Comparison of ENCODE assay signal across 8 cellular contexts in the genomic region with DNA sequence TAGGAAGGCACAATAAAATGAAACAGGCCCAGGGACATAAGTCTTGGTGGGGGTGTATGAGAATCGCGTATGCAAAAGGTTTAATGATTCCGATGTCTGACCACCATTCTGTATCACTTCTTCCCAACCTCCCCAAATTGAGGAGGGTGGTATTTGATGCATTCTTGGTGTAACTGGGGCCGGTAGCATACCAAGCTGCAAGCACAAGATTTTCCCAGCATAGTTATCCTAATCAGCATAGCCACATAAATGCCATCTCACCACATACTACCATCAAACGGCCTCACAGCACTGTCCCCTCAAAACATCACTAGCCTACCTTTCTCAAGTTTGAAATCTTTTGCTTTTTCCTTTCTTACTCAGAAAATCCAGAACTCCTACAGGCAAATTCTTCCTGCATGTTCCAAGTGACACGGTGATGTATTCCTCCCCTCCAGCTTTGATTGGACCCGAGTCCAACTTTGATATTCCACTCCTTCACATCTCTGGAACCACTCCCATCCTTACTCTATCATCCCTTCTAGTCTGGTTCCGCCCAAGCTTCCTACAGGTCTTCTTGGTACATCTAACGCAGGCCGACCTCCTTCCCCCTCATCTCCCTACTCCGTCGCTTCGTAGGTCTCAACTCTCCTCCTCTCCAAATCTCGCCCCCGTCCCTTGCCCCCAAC. TPM values are rescaled to one million over a fixed set of nuclear protein-coding genes. Genes with fewer than 3 reads are reported as not detected.
DNase-seq lines count a peak whose midpoint lies in the region; ATAC-seq and TF ChIP-seq lines count a peak whose summit lies in the region.

No MANE protein-coding gene starts in this region.

- 9 to 10% methylated on average over 15 of the region's 15 CpGs for WGBS in lower leg skin, 2 donors
- 8 to 12% methylated on average over 5 to 15 of the region's 15 CpGs for WGBS in transverse colon (ENCODE audit: low coverage in 1 of 2), 2 donors

- intact Hi-C loops in lower leg skin (cut with DNase I; ENCODE audit: low total_unique reads) (no loop called here), transverse colon (cut with DNase I; ENCODE audit: low total_unique reads) (no loop called here)

- H3K4me3 ChIP-seq in GM06990 (replicated peaks; ENCODE audit: low read depth, low read length) (peak overlapping the region; percentile 91), lower leg skin (ENCODE audit: low read depth, poor library complexity, severe bottlenecking) (peak overlapping the region; percentile 66), transverse colon (peak overlapping the region; percentile 72 to 95 (median 92))

- TF ChIP-seq POLR2A in lower leg skin (IDR thresholded peaks at IDR 0.05) = no peak
- TF ChIP-seq POLR2A in transverse colon (IDR thresholded peaks at IDR 0.05) = no peak

- no peak for TF ChIP-seq EP300 in transverse colon (IDR thresholded peaks at IDR 0.05; ENCODE audit: low read depth)

- no peak for TF ChIP-seq CTCF in GM06990 (IDR thresholded peaks at IDR 0.05; ENCODE audit: insufficient read depth, low read length, poor library complexity, severe bottlenecking)
- no peak for TF ChIP-seq CTCF in lower leg skin (IDR thresholded peaks at IDR 0.05)
- no peak for TF ChIP-seq CTCF in transverse colon (IDR thresholded peaks at IDR 0.05)

- DNase-seq in GM06990 (ENCODE audit: extremely low read depth, insufficient read length) (no peak), NCI-H1694 treated with DMSO at 0.1 percent for 48 hours (lab: John Stamatoyannopoulos, UW) (peak; percentile 65), caudate nucleus (lab: John Stamatoyannopoulos, UW) (peak in 6 of 61 donors; percentile 21 to 67 (median 48)), lower leg skin (ENCODE audit: low spot score in 2 of 2) (no peak), transverse colon (no peak), CD1c-positive myeloid dendritic cell (ENCODE audit: extremely low spot score) (no peak)

- ATAC-seq in GM18511 (IDR thresholded peaks at IDR 0.05; ENCODE audit: unreplicated experiment) (no peak), GM21423 (IDR thresholded peaks at IDR 0.05; ENCODE audit: unreplicated experiment) (no peak)

- H3K4me1 ChIP-seq in transverse colon = peaks cover 9 to 29% (median 21%) of the 10 kb centered on the region in 4 donors

- H3K9me3 ChIP-seq in transverse colon = no peaks in the 10 kb centered on the region

- no peaks in the 10 kb centered on the region for H3K27me3 ChIP-seq in GM06990 (replicated peaks; ENCODE audit: control insufficient read depth, insufficient read depth, low read length)
- H3K27me3 ChIP-seq in transverse colon = no peaks in the 10 kb centered on the region

- in situ Hi-C loops in transverse colon (cut with MboI; ENCODE audit: low pct_ligation_motif_present in 1 of 4, low pct_unique_long_range_greater_than_20kb in 1 of 4, low sequenced_read_pairs in 3 of 4) = loop anchor here in 3 of 4 donors (10.0 to 25.0 kb wide), 2 partner anchors 52 to 315 kb away; a partner anchor contains a TSS

- H3K36me3 ChIP-seq in GM06990 (ENCODE audit: control insufficient read depth, insufficient read depth, low read length) = peaks cover 18% of the 10 kb centered on the region
- peaks cover 0 to 29% (median 18%) of the 10 kb centered on the region in 4 donors for H3K36me3 ChIP-seq in transverse colon

- peak overlapping the region; percentile 81 for H3K27ac ChIP-seq in caudate nucleus (ENCODE audit: low read depth, low read length)
- H3K27ac ChIP-seq in transverse colon = peak overlapping the region; percentile 97 to 99 (median 98)

RNA-seq across cellular contexts. Expression of a gene that starts 0.7 kb away (rescaled TPM):
- total RNA-seq in lower leg skin = 10 to 100 TPM; 24.6 to 55.8 (median 38.0) TPM
- total RNA-seq in transverse colon = 10 to 100 TPM; 31.9 to 92.9 (median 51.5) TPM

RNA-seq across cellular contexts. Expression of a gene that starts 4.7 kb away (rescaled TPM):
- total RNA-seq in lower leg skin = 1 to 10 TPM; 5.4 to 8.5 (median 6.4) TPM
- total RNA-seq in transverse colon = 10 to 100 TPM; 13.0 to 34.0 (median 22.2) TPM

RNA-seq across cellular contexts. Expression of a gene that starts 10.4 kb away (rescaled TPM):
- total RNA-seq in lower leg skin (10 to 100 TPM; 67.8 to 96.9 (median 87.6) TPM), transverse colon (10 to 100 TPM in 3 of 4 donors, 1 to 10 TPM in 1; 7.8 to 61.3 (median 35.2) TPM)

RNA-seq across cellular contexts. Expression of a gene that starts 17.3 kb away (rescaled TPM):
- 10 to 100 TPM in 3 of 4 donors, 1 to 10 TPM in 1; 9.6 to 26.0 (median 18.7) TPM for total RNA-seq in lower leg skin
- total RNA-seq in transverse colon = 10 to 100 TPM in 3 of 4 donors, 1 to 10 TPM in 1; 9.0 to 21.9 (median 15.7) TPM

RNA-seq across cellular contexts. Expression of a gene that starts 28.6 kb away (rescaled TPM):
- total RNA-seq in lower leg skin (1 to 10 TPM in 2 of 4 donors, under 1 TPM in 2; 0.13 to 1.7 (median 0.77) TPM), transverse colon (1 to 10 TPM in 1 of 4 donors, under 1 TPM in 2, not detected in 1; 0.40 to 5.6 (median 0.64) TPM)
